In genomic region chr20:35285806-35286076, GRCh38 we compare ENCODE assay signal across 13 cellular contexts. TPM values are rescaled to one million over a fixed set of nuclear protein-coding genes. Genes with fewer than 3 reads are reported as not detected.
DNase-seq lines count a peak whose midpoint lies in the region; ATAC-seq and TF ChIP-seq lines count a peak whose summit lies in the region.
"Had no signal": no experiment of that assay in that cellular context is flagged by ENCODE, and none has a peak within 500 bp of the region (broad histone marks: within the 10 kb centered on the region; RNA-seq: fewer than 3 reads in every experiment).

No MANE protein-coding gene starts in this region.

- H3K79me2 ChIP-seq in DOHH2 (ENCODE audit: control insufficient read depth, low read length), result peaks cover 39% of the 10 kb centered on the region
- peaks cover 36% of the 10 kb centered on the region for H3K79me2 ChIP-seq in OCI-LY3 (ENCODE audit: low read length)

- no peak overlapping the region for H3K27ac Mint-ChIP-seq in chondrocyte (ENCODE audit: unreplicated experiment)
- H3K27ac Mint-ChIP-seq in nephron, result peak overlapping the region; percentile 71 to 97 (median 81)

- DNase-seq in chondrocyte (ENCODE audit: low spot score) (no peak), AML-193 (lab: John Stamatoyannopoulos, UW) (no peak), NOMO-1 treated with DMSO at 0.1 percent for 48 hours (lab: John Stamatoyannopoulos, UW; ENCODE audit: unreplicated experiment) (no peak)
- DNase-seq: effector CD4-positive, alpha-beta T cell; EL; GOT3; kidney glomerular epithelial cell had no signal

- TF ChIP-seq CTCF in DOHH2 (IDR thresholded peaks at IDR 0.05; ENCODE audit: low read depth, low read length, poor library complexity, severe bottlenecking), result no peak
- no peak for TF ChIP-seq CTCF in OCI-LY3 (IDR thresholded peaks at IDR 0.05; ENCODE audit: low read depth, low read length)
- no peak for TF ChIP-seq CTCF in chondrocyte (IDR thresholded peaks at IDR 0.05)
- no peak for TF ChIP-seq CTCF in nephron (IDR thresholded peaks at IDR 0.05; ENCODE audit: unreplicated experiment in 3 of 3)

- H4K20me1 ChIP-seq in DOHH2 (ENCODE audit: control insufficient read depth, insufficient read depth, low read depth, low read length), result peaks cover 7% of the 10 kb centered on the region; the same call in 1 of the 2 replicates
- no peaks in the 10 kb centered on the region for H4K20me1 ChIP-seq in OCI-LY3 (ENCODE audit: insufficient read depth, low read length)

- H3K4me3 Mint-ChIP-seq in chondrocyte (ENCODE audit: unreplicated experiment), result peak overlapping the region; percentile 93
- H3K4me3 Mint-ChIP-seq in nephron, result peak overlapping the region; percentile 88 to 92 (median 92)

- H3K4me3 ChIP-seq in DOHH2 (ENCODE audit: low read length) (peak overlapping the region; percentile 94; the same call in 1 of the 2 replicates), OCI-LY3 (ENCODE audit: low read length) (peak overlapping the region; percentile 79; the same call in 1 of the 2 replicates)

- no peaks in the 10 kb centered on the region for H3K9me2 ChIP-seq in DOHH2 (replicated peaks; ENCODE audit: control insufficient read depth, low read length)

- H3K4me2 ChIP-seq in DOHH2 (ENCODE audit: low read length), result peak overlapping the region; percentile 79
- H3K4me2 ChIP-seq in OCI-LY3 (ENCODE audit: low read length), result peak overlapping the region; percentile 72

- H3K4me1 Mint-ChIP-seq in chondrocyte (ENCODE audit: low read depth) (peaks cover 28% of the 10 kb centered on the region), nephron (peaks cover 25% of the 10 kb centered on the region)

- H3K9me3 Mint-ChIP-seq in chondrocyte (ENCODE audit: low read depth) (no peaks in the 10 kb centered on the region), nephron (no peaks in the 10 kb centered on the region)

- peaks cover 15% of the 10 kb centered on the region for H3K4me1 ChIP-seq in DOHH2 (ENCODE audit: control insufficient read depth, low read length)
- peaks cover 15% of the 10 kb centered on the region for H3K4me1 ChIP-seq in OCI-LY3 (ENCODE audit: low read length)

- H3K9me3 ChIP-seq in DOHH2 (ENCODE audit: control insufficient read depth, insufficient read depth, low read length) (no peaks in the 10 kb centered on the region), OCI-LY3 (ENCODE audit: insufficient read depth, low read length) (no peaks in the 10 kb centered on the region)

- peaks cover 8% of the 10 kb centered on the region for H3F3A ChIP-seq in DOHH2 (ENCODE audit: control insufficient read depth, insufficient read depth)

- H3K27ac ChIP-seq in DOHH2 (ENCODE audit: low read depth, low read length), result no peak overlapping the region
- no peak overlapping the region for H3K27ac ChIP-seq in OCI-LY3 (ENCODE audit: low read length)

- no peaks in the 10 kb centered on the region for H3K27me3 Mint-ChIP-seq in chondrocyte (ENCODE audit: low read depth)
- peaks cover 7% of the 10 kb centered on the region for H3K27me3 Mint-ChIP-seq in nephron (ENCODE audit: low read depth)

- H2AFZ ChIP-seq in OCI-LY3 (ENCODE audit: low read depth, low read length), result no peak overlapping the region

- ATAC-seq in GM21423 (IDR thresholded peaks at IDR 0.05; ENCODE audit: unreplicated experiment), result no peak
- no peak for ATAC-seq in HG02973 (IDR thresholded peaks at IDR 0.05; ENCODE audit: unreplicated experiment)

- H3K36me3 Mint-ChIP-seq in chondrocyte (ENCODE audit: low read depth), result peaks cover 4% of the 10 kb centered on the region
- H3K36me3 Mint-ChIP-seq in nephron (ENCODE audit: low read depth), result peaks cover 10% of the 10 kb centered on the region

- no peak overlapping the region for H3K9ac ChIP-seq in OCI-LY3 (ENCODE audit: low read length)

- H3K36me3 ChIP-seq in DOHH2 (ENCODE audit: control insufficient read depth, low read length), result peaks cover 32% of the 10 kb centered on the region
- peaks cover 9% of the 10 kb centered on the region for H3K36me3 ChIP-seq in OCI-LY3 (replicated peaks; ENCODE audit: low read depth, low read length)

- H3K27me3 ChIP-seq in DOHH2 (ENCODE audit: control insufficient read depth, low read length) (no peaks in the 10 kb centered on the region), OCI-LY3 (ENCODE audit: low read depth, low read length) (no peaks in the 10 kb centered on the region)

RNA-seq across cellular contexts. Expression of gene EIF6, which starts 1.2 kb away (rescaled TPM):
- 117 to 125 TPM (median 123 TPM) in 3 replicates for total RNA-seq in chondrocyte

RNA-seq across cellular contexts. Expression of gene FAM83C, which starts 6.5 kb away (rescaled TPM):
- total RNA-seq in chondrocyte, result not detected in 3 replicates
- total RNA-seq: renal cortical epithelial cell had no signal

RNA-seq across cellular contexts. Expression of gene MMP24OS, which starts 7.8 kb away (rescaled TPM):
- 89.8 to 94.6 TPM (median 91.5 TPM) in 3 replicates for total RNA-seq in chondrocyte

RNA-seq across cellular contexts. Expression of gene MMP24, which starts 59.3 kb away (rescaled TPM):
- 1.1 to 2.6 TPM (median 2.4 TPM) in 3 replicates for total RNA-seq in chondrocyte
